ENCODE assay signal across 8 cellular contexts in genomic region chr15:41465822-41466421, GRCh38. TPM values are rescaled to one million over a fixed set of nuclear protein-coding genes. Genes with fewer than 3 reads are reported as not detected.
DNase-seq lines count a peak whose midpoint lies in the region; ATAC-seq, FAIRE-seq and TF ChIP-seq lines count a peak whose summit lies in the region.

No MANE protein-coding gene starts in this region.

- H3K36me3 ChIP-seq in ascending aorta, result peaks cover 35 to 64% of the 10 kb centered on the region in 2 donors
- no peaks in the 10 kb centered on the region for H3K36me3 ChIP-seq in uterus

- intact Hi-C loops in ascending aorta (cut with DNase I) (no loop called here), left colon (cut with DNase I, micrococcal nuclease) (no loop called here), uterus (cut with DNase I; ENCODE audit: low total_unique reads) (no loop called here)

- DNase-seq in AG09309 (ENCODE audit: low read depth), result peak; percentile 13
- DNase-seq in NCI-H2171 treated with DMSO at 0.1 percent for 48 hours (lab: John Stamatoyannopoulos, UW), result peak; percentile 67
- no peak for DNase-seq in ascending aorta (ENCODE audit: low spot score in 2 of 2)
- no peak for DNase-seq in left colon
- DNase-seq in uterus, result no peak

- H3K4me1 ChIP-seq in ascending aorta, result no peaks in the 10 kb centered on the region
- no peaks in the 10 kb centered on the region for H3K4me1 ChIP-seq in uterus

- no peaks in the 10 kb centered on the region for H3K27me3 ChIP-seq in ascending aorta
- no peaks in the 10 kb centered on the region for H3K27me3 ChIP-seq in uterus

- no peak for TF ChIP-seq POLR2A in uterus (IDR thresholded peaks at IDR 0.05)

- peak; percentile 98 for TF ChIP-seq CTCF in AG09309 (IDR thresholded peaks at IDR 0.05; ENCODE audit: control insufficient read depth, insufficient read depth, low read depth, low read length, missing control alignments)
- peak in 2 of 3 experiments; percentile 22 to 38 for TF ChIP-seq CTCF in ascending aorta (IDR thresholded peaks at IDR 0.05)
- TF ChIP-seq CTCF in uterus (IDR thresholded peaks at IDR 0.05), result peak; percentile 24 to 40 (median 30)

- H3K9me3 ChIP-seq in ascending aorta, result no peaks in the 10 kb centered on the region
- no peaks in the 10 kb centered on the region for H3K9me3 ChIP-seq in uterus

- H3K27ac ChIP-seq in ascending aorta (no peak overlapping the region), uterus (no peak overlapping the region)

- FAIRE-seq in G401.6 (lab: Jason Lieb, UNC), result peak; percentile 89

- H3K4me3 ChIP-seq in AG09309 (ENCODE audit: control insufficient read depth, low read depth, low read length), result no peak overlapping the region
- no peak overlapping the region for H3K4me3 ChIP-seq in ascending aorta
- H3K4me3 ChIP-seq in uterus, result no peak overlapping the region

- ATAC-seq in left colon (peak; percentile 90), HG03342 (IDR thresholded peaks at IDR 0.05; ENCODE audit: unreplicated experiment) (no peak), GM21723 (IDR thresholded peaks at IDR 0.05; ENCODE audit: unreplicated experiment) (no peak)

RNA-seq across cellular contexts. Expression of gene ITPKA, which starts 27.8 kb away (rescaled TPM):
- total RNA-seq in ascending aorta (not detected), left colon (10 to 100 TPM; 46.4 to 50.9 TPM), uterus (1 to 10 TPM in 1 of 4 donors, under 1 TPM in 1, not detected in 2; 0.41 to 1.3 TPM)

RNA-seq across cellular contexts. Expression of gene LTK, which starts 47.7 kb away (rescaled TPM):
- total RNA-seq in ascending aorta, result not detected
- total RNA-seq in left colon, result 10 to 100 TPM; 12.0 to 18.7 TPM
- total RNA-seq in uterus, result under 1 TPM in 2 of 4 donors, not detected in 2; 0.24 to 0.55 TPM

RNA-seq across cellular contexts. Expression of gene RTF1, which starts 49.0 kb away (rescaled TPM):
- total RNA-seq in ascending aorta (9.4 TPM), left colon (10 to 100 TPM; 28.8 to 32.7 TPM), uterus (10 to 100 TPM in 3 of 4 donors, 1 to 10 TPM in 1; 7.4 to 39.6 (median 24.2) TPM)

Comparison
In these comparisons a context has a peak if more than half of its experiments do, and no peak if none do; other contexts are left out.
1. DNase-seq: peak in AG09309 (single experiment) and NCI-H2171 treated with DMSO at 0.1 percent for 48 hours (single experiment); none in ascending aorta (0 of 2), left colon (0 of 2) and uterus (0 of 2).
2. CTCF ChIP-seq: peak in every context shown above with its lines; median percentile 98 in AG09309; 30 in uterus; 30 in ascending aorta.
3. RNA of gene ITPKA, which starts 27.8 kb away (total RNA-seq): 46.4 to 50.9 TPM in left colon; 0.41 to 1.3 TPM in uterus and not detected in ascending aorta (single experiment); every median in the first group is over 10 times any median in the second.
4. RNA of gene LTK, which starts 47.7 kb away (total RNA-seq): 12.0 to 18.7 TPM in left colon; 0.24 to 0.55 TPM in uterus and not detected in ascending aorta (single experiment); every median in the first group is over 4 times any median in the second.